In genomic region chr2:2536416-2537056, GRCh38 we compare ENCODE assay signal across 1 cellular context.
TF ChIP-seq lines count a peak whose summit lies in the region.

No MANE protein-coding gene starts in this region.

TF ChIP-seq in HepG2, 621 proteins besides CTCF, POLR2A, EP300 and RAD21 (continued from another document):
- TF ChIP-seq ZNF234 (CRISPR knock-in tag; conservative IDR thresholded peaks at IDR 0.05): no peak
- TF ChIP-seq BORCS8-MEF2B (CRISPR knock-in tag; IDR thresholded peaks at IDR 0.05): 0 out of 2 replicates have a peak, but pooled peaks have one; percentile 37
- TF ChIP-seq ZNF761 (CRISPR knock-in tag; conservative IDR thresholded peaks at IDR 0.05): no peak
- TF ChIP-seq, protein P1, sequence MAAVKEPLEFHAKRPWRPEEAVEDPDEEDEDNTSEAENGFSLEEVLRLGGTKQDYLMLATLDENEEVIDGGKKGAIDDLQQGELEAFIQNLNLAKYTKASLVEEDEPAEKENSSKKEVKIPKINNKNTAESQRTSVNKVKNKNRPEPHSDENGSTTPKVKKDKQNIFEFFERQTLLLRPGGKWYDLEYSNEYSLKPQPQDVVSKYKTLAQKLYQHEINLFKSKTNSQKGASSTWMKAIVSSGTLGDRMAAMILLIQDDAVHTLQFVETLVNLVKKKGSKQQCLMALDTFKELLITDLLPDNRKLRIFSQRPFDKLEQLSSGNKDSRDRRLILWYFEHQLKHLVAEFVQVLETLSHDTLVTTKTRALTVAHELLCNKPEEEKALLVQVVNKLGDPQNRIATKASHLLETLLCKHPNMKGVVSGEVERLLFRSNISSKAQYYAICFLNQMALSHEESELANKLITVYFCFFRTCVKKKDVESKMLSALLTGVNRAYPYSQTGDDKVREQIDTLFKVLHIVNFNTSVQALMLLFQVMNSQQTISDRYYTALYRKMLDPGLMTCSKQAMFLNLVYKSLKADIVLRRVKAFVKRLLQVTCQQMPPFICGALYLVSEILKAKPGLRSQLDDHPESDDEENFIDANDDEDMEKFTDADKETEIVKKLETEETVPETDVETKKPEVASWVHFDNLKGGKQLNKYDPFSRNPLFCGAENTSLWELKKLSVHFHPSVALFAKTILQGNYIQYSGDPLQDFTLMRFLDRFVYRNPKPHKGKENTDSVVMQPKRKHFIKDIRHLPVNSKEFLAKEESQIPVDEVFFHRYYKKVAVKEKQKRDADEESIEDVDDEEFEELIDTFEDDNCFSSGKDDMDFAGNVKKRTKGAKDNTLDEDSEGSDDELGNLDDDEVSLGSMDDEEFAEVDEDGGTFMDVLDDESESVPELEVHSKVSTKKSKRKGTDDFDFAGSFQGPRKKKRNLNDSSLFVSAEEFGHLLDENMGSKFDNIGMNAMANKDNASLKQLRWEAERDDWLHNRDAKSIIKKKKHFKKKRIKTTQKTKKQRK (IDR thresholded peaks at IDR 0.05; ENCODE audit: low read length): no peak
- TF ChIP-seq CENPX (CRISPR knock-in tag; IDR thresholded peaks at IDR 0.05): no peak
- TF ChIP-seq, protein P2, sequence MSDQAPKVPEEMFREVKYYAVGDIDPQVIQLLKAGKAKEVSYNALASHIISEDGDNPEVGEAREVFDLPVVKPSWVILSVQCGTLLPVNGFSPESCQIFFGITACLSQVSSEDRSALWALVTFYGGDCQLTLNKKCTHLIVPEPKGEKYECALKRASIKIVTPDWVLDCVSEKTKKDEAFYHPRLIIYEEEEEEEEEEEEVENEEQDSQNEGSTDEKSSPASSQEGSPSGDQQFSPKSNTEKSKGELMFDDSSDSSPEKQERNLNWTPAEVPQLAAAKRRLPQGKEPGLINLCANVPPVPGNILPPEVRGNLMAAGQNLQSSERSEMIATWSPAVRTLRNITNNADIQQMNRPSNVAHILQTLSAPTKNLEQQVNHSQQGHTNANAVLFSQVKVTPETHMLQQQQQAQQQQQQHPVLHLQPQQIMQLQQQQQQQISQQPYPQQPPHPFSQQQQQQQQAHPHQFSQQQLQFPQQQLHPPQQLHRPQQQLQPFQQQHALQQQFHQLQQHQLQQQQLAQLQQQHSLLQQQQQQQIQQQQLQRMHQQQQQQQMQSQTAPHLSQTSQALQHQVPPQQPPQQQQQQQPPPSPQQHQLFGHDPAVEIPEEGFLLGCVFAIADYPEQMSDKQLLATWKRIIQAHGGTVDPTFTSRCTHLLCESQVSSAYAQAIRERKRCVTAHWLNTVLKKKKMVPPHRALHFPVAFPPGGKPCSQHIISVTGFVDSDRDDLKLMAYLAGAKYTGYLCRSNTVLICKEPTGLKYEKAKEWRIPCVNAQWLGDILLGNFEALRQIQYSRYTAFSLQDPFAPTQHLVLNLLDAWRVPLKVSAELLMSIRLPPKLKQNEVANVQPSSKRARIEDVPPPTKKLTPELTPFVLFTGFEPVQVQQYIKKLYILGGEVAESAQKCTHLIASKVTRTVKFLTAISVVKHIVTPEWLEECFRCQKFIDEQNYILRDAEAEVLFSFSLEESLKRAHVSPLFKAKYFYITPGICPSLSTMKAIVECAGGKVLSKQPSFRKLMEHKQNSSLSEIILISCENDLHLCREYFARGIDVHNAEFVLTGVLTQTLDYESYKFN (CRISPR knock-in tag; conservative IDR thresholded peaks at IDR 0.05): peak; percentile 88
- TF ChIP-seq ZNF83 (CRISPR knock-in tag; IDR thresholded peaks at IDR 0.05; ENCODE audit: borderline replicate concordance): no peak
- no peak for TF ChIP-seq ZNF432 (CRISPR knock-in tag; IDR thresholded peaks at IDR 0.05; ENCODE audit: borderline replicate concordance)
- no peak for TF ChIP-seq NR1H2 (CRISPR knock-in tag; IDR thresholded peaks at IDR 0.05; ENCODE audit: borderline replicate concordance, low read depth)
- no peak for TF ChIP-seq ZNF205 (CRISPR knock-in tag; IDR thresholded peaks at IDR 0.05)
- TF ChIP-seq CHD4 (IDR thresholded peaks at IDR 0.05; ENCODE audit: borderline replicate concordance, low read length): peak; percentile 92
- TF ChIP-seq HNF1A (IDR thresholded peaks at IDR 0.05; ENCODE audit: low read depth): 0 out of 2 replicates have a peak, but pooled peaks have one; percentile 21
- no peak for TF ChIP-seq HNF1A (CRISPR knock-in tag; IDR thresholded peaks at IDR 0.05; ENCODE audit: borderline replicate concordance)
- no peak for TF ChIP-seq ZNF773 (CRISPR knock-in tag; IDR thresholded peaks at IDR 0.05; ENCODE audit: borderline replicate concordance)
- peak; percentile 19; the same call in 1 of the 2 replicates for TF ChIP-seq ZNF644 (CRISPR knock-in tag; IDR thresholded peaks at IDR 0.05; ENCODE audit: low read depth)
- TF ChIP-seq CCDC6 (CRISPR knock-in tag; IDR thresholded peaks at IDR 0.05): no peak
- TF ChIP-seq ARID3A (IDR thresholded peaks at IDR 0.05; ENCODE audit: low read depth, low read length): peak; percentile 16; the same call in 1 of the 2 replicates
- TF ChIP-seq ZNF274 (CRISPR knock-in tag; IDR thresholded peaks at IDR 0.05): no peak
- no peak for TF ChIP-seq STAG1 (CRISPR knock-in tag; IDR thresholded peaks at IDR 0.05)
- no peak for TF ChIP-seq TFDP2 (CRISPR knock-in tag; IDR thresholded peaks at IDR 0.05)
- no peak for TF ChIP-seq TEF (CRISPR knock-in tag; IDR thresholded peaks at IDR 0.05)
- 0 out of 4 replicates have a peak, but pooled peaks of 1 of the 2 experiments have one; percentile 33 for TF ChIP-seq NR2F1 (CRISPR knock-in tag; IDR thresholded peaks at IDR 0.05)
- TF ChIP-seq ZMAT5 (CRISPR knock-in tag; IDR thresholded peaks at IDR 0.05; ENCODE audit: borderline replicate concordance, low read depth): no peak
- no peak for TF ChIP-seq ZNF782 (CRISPR knock-in tag; IDR thresholded peaks at IDR 0.05; ENCODE audit: borderline replicate concordance)
- no peak for TF ChIP-seq FOXK1 (CRISPR knock-in tag; IDR thresholded peaks at IDR 0.05; ENCODE audit: borderline replicate concordance, low read depth)
- no peak for TF ChIP-seq ZNF446 (CRISPR knock-in tag; IDR thresholded peaks at IDR 0.05)
- TF ChIP-seq ZNF598 (CRISPR knock-in tag; IDR thresholded peaks at IDR 0.05; ENCODE audit: borderline replicate concordance): no peak
- TF ChIP-seq ZNF562 (CRISPR knock-in tag; IDR thresholded peaks at IDR 0.05; ENCODE audit: borderline replicate concordance): no peak
- no peak for TF ChIP-seq SMAD9 (CRISPR knock-in tag; IDR thresholded peaks at IDR 0.05)
- TF ChIP-seq ZNF10 (CRISPR knock-in tag; IDR thresholded peaks at IDR 0.05; ENCODE audit: borderline replicate concordance, low read depth): no peak
- no peak for TF ChIP-seq ZNF549 (CRISPR knock-in tag; IDR thresholded peaks at IDR 0.05)
- no peak for TF ChIP-seq THAP11 (CRISPR knock-in tag; IDR thresholded peaks at IDR 0.05)
- peak; percentile 91 for TF ChIP-seq NCOR1 (IDR thresholded peaks at IDR 0.05; ENCODE audit: borderline replicate concordance, low read length)
- TF ChIP-seq NFRKB (IDR thresholded peaks at IDR 0.05): no peak
- TF ChIP-seq, protein P3, sequence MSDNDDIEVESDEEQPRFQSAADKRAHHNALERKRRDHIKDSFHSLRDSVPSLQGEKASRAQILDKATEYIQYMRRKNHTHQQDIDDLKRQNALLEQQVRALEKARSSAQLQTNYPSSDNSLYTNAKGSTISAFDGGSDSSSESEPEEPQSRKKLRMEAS (IDR thresholded peaks at IDR 0.05): peak; percentile 80
- no peak for TF ChIP-seq CC2D1A (CRISPR knock-in tag; IDR thresholded peaks at IDR 0.05)
- TF ChIP-seq AHDC1 (CRISPR knock-in tag; IDR thresholded peaks at IDR 0.05; ENCODE audit: borderline replicate concordance): peak; percentile 60; the same call in 1 of the 2 replicates
- no peak for TF ChIP-seq ZNF615 (CRISPR knock-in tag; IDR thresholded peaks at IDR 0.05; ENCODE audit: borderline replicate concordance)
- no peak for TF ChIP-seq ZNF737 (CRISPR knock-in tag; IDR thresholded peaks at IDR 0.05; ENCODE audit: borderline replicate concordance)
- TF ChIP-seq TBX2 (CRISPR knock-in tag; IDR thresholded peaks at IDR 0.05; ENCODE audit: borderline replicate concordance): peak; percentile 41; the same call in 1 of the 2 replicates
